9 cellular contexts compared by ENCODE assay signal in the genomic region with DNA sequence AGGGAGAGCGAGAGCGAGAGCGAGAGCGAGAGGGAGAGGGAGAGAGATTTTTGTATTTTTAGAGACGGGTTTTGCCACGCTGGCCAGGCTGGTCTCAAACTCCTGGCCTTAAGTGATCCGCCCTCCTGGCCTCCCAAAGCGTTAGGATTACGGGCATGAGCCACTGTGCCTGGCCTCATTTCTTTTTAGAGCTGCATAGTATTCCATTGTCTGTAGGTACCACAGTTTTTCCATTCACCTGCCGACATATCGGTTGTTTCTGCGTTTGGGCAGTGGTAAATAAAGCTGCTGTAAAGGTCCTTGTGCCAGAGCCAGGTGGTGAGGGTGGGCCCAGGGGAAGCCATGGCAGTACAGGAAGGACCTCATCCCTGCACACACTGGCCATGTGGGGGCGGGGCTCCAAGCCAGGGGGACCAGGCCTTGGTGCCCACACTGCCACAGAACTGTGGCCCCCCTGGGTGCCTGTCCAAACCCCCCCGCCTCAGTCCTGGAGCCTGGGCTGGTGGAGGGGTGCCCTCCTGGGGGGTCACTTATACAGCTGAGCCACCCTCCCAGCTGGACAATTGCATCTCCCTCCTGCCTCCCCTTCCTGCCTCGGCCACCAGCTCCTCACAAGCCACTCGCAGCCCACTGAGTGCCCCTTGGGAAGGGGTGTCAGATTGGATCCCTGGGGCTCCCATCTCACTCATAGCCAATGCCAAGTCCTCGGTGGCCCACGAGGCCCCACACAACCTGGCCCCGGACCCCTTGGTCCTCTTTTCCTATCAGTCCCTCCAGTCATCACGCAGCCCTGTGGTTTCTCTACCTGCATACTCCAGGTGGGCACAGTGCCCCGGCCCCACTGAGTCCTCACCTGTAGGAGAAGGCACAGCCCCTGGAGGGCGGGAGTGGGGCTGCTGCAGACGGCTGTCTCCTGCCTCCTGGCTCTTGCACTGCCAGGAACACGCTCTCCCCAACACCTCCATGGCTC. TPM values are rescaled to one million over a fixed set of nuclear protein-coding genes. Genes with fewer than 3 reads are reported as not detected.
A peak's percentile ranks its signal among the peaks of the same experiment; 100 is the strongest.
DNase-seq lines count a peak whose midpoint lies in the region; TF ChIP-seq lines count a peak whose summit lies in the region.
"Had no signal": no experiment of that assay in that cellular context is flagged by ENCODE, and none has a peak within 500 bp of the region (broad histone marks: within the 10 kb centered on the region; RNA-seq: fewer than 3 reads in every experiment).

No MANE protein-coding gene starts in this region.

- CTCF ChIA-PET in activated CD4-positive, alpha-beta T cell treated with anti-CD3 and anti-CD28 coated beads, Interleukin-2, amount 10 ng/mL, durations not matched to agents 7 days and 5 days (lab: Charles Lee) = interaction anchor here (0.6 to 1.7 kb wide), 4 partner anchors 11 to 218 kb away, joined by 3 to 4 read pairs (median 3); no protein-coding TSS in a partner anchor

- no peaks in the 10 kb centered on the region for H3K27me3 Mint-ChIP-seq in activated CD4-positive, alpha-beta T cell treated with anti-CD3 and anti-CD28 coated beads, Interleukin-2, amount 10 ng/mL, durations not matched to agents 7 days and 5 days
- H3K27me3 Mint-ChIP-seq in endothelial cell (ENCODE audit: unreplicated experiment) = peaks cover 7% of the 10 kb centered on the region

- TF ChIP-seq EP300 in ovary (IDR thresholded peaks at IDR 0.05) = no peak

- no peak for DNase-seq in activated CD4-positive, alpha-beta T cell treated with anti-CD3 and anti-CD28 coated beads, Interleukin-2, amount 10 ng/mL, durations not matched to agents 7 days and 5 days
- DNase-seq in activated CD4-positive, alpha-beta T cell treated with anti-CD3 and anti-CD28 coated beads, Interleukin-2, amount 50 U/mL, for 48 hours = no peak
- no peak for DNase-seq in NT2/D1 (ENCODE audit: low read depth, low spot score)
- no peak for DNase-seq in endothelial cell (ENCODE audit: low spot score)
- peak in 4 of 5 donors; percentile 41 to 66 (median 54) for DNase-seq in ovary
- no peak for DNase-seq in AML-193 (lab: John Stamatoyannopoulos, UW)
- no peak for DNase-seq in Ammon's horn (ENCODE audit: low spot score)
- DNase-seq in DMS153 (lab: John Stamatoyannopoulos, UW) = no peak

- H3K9ac ChIP-seq in NT2/D1 (ENCODE audit: insufficient read length, low read depth) = peak overlapping the region; percentile 95

- no peak overlapping the region for H3K4me3 ChIP-seq in NT2/D1 (ENCODE audit: insufficient read length, low read depth)
- H3K4me3 ChIP-seq in ovary = no peak overlapping the region

- peaks cover 14% of the 10 kb centered on the region for H3K36me3 Mint-ChIP-seq in activated CD4-positive, alpha-beta T cell treated with anti-CD3 and anti-CD28 coated beads, Interleukin-2, amount 10 ng/mL, durations not matched to agents 7 days and 5 days (ENCODE audit: low read depth)
- H3K36me3 Mint-ChIP-seq in endothelial cell (ENCODE audit: low read depth, unreplicated experiment) = peaks cover 9% of the 10 kb centered on the region

- H3K4me1 ChIP-seq in NT2/D1 (ENCODE audit: insufficient read depth, insufficient read length) = peaks cover 8% of the 10 kb centered on the region
- H3K4me1 ChIP-seq in ovary (ENCODE audit: insufficient read depth) = peaks cover 7% of the 10 kb centered on the region

- H3K9me3 Mint-ChIP-seq in activated CD4-positive, alpha-beta T cell treated with anti-CD3 and anti-CD28 coated beads, Interleukin-2, amount 10 ng/mL, durations not matched to agents 7 days and 5 days = no peaks in the 10 kb centered on the region
- H3K9me3 Mint-ChIP-seq in endothelial cell (ENCODE audit: unreplicated experiment) = no peaks in the 10 kb centered on the region

- no peak for TF ChIP-seq CTCF in endothelial cell (IDR thresholded peaks at IDR 0.05; ENCODE audit: unreplicated experiment)
- TF ChIP-seq CTCF in ovary (IDR thresholded peaks at IDR 0.05) = no peak

- peak overlapping the region; percentile 95 for H3K27ac Mint-ChIP-seq in activated CD4-positive, alpha-beta T cell treated with anti-CD3 and anti-CD28 coated beads, Interleukin-2, amount 10 ng/mL, durations not matched to agents 7 days and 5 days
- H3K27ac Mint-ChIP-seq in endothelial cell (ENCODE audit: unreplicated experiment) = no peak overlapping the region

- WGBS in ovary, 3 donors = 86 to 93% (median 93%) methylated on average over 24 of the region's 24 CpGs

- peak overlapping the region; percentile 78 for H3K4me3 Mint-ChIP-seq in activated CD4-positive, alpha-beta T cell treated with anti-CD3 and anti-CD28 coated beads, Interleukin-2, amount 10 ng/mL, durations not matched to agents 7 days and 5 days
- H3K4me3 Mint-ChIP-seq in endothelial cell (ENCODE audit: unreplicated experiment) = peak overlapping the region; percentile 92

- intact Hi-C loops in ovary (cut with DNase I) = loop anchor here in 1 of 4 donors (2.0 kb wide), 2 partner anchors 21 to 31 kb away; a partner anchor contains a TSS

- H3K36me3 ChIP-seq in NT2/D1 (ENCODE audit: insufficient read depth, insufficient read length, low read length) (peaks cover 32% of the 10 kb centered on the region), ovary (no peaks in the 10 kb centered on the region)

- no peak overlapping the region for H3K27ac ChIP-seq in ovary

- peaks cover 11% of the 10 kb centered on the region; the same call in 1 of the 2 replicates for H3K9me3 ChIP-seq in NT2/D1 (ENCODE audit: insufficient read depth, low read length)
- H3K9me3 ChIP-seq in ovary = no peaks in the 10 kb centered on the region
- H3K9me3 ChIP-seq: gastroesophageal sphincter had no signal

- H3K27me3 ChIP-seq in NT2/D1 (ENCODE audit: insufficient read depth, insufficient read length) (no peaks in the 10 kb centered on the region), ovary (no peaks in the 10 kb centered on the region)
- H3K27me3 ChIP-seq: gastroesophageal sphincter had no signal

- POLR2A ChIA-PET in activated CD4-positive, alpha-beta T cell treated with anti-CD3 and anti-CD28 coated beads, Interleukin-2, amount 10 ng/mL, durations not matched to agents 7 days and 5 days (lab: Charles Lee) = no interaction called here

- H3K4me1 Mint-ChIP-seq in activated CD4-positive, alpha-beta T cell treated with anti-CD3 and anti-CD28 coated beads, Interleukin-2, amount 10 ng/mL, durations not matched to agents 7 days and 5 days = peaks cover 33% of the 10 kb centered on the region
- peaks cover 5% of the 10 kb centered on the region for H3K4me1 Mint-ChIP-seq in endothelial cell (ENCODE audit: unreplicated experiment)

- TF ChIP-seq POLR2A in ovary (IDR thresholded peaks at IDR 0.05) = no peak

RNA-seq across cellular contexts. Expression of a gene that starts 1.7 kb away (rescaled TPM):
- 10 to 100 TPM; 34.4 to 45.7 TPM for total RNA-seq in activated CD4-positive, alpha-beta T cell treated with anti-CD3 and anti-CD28 coated beads, Interleukin-2, amount 10 ng/mL, durations not matched to agents 7 days and 5 days
- total RNA-seq in endothelial cell (ENCODE audit: unreplicated experiment) = 25.8 TPM
- total RNA-seq in ovary = 10 to 100 TPM; 11.4 to 34.7 (median 19.3) TPM
- 10 to 100 TPM in 1 of 2 donors, 1 to 10 TPM in 1; 3.5 to 10.6 TPM for polyA plus RNA-seq in ovary

RNA-seq across cellular contexts. Expression of a gene that starts 22.3 kb away (rescaled TPM):
- total RNA-seq in activated CD4-positive, alpha-beta T cell treated with anti-CD3 and anti-CD28 coated beads, Interleukin-2, amount 10 ng/mL, durations not matched to agents 7 days and 5 days = 10 to 100 TPM; 53.9 to 57.0 TPM
- total RNA-seq in endothelial cell (ENCODE audit: unreplicated experiment) (66.2 TPM), ovary (10 to 100 TPM; 20.3 to 60.7 (median 50.4) TPM)
- polyA plus RNA-seq in ovary = 10 to 100 TPM; 19.6 to 33.4 TPM

RNA-seq across cellular contexts. Expression of a gene that starts 33.0 kb away (rescaled TPM):
- 10 to 100 TPM; 28.1 to 36.1 TPM for total RNA-seq in activated CD4-positive, alpha-beta T cell treated with anti-CD3 and anti-CD28 coated beads, Interleukin-2, amount 10 ng/mL, durations not matched to agents 7 days and 5 days
- total RNA-seq in endothelial cell (ENCODE audit: unreplicated experiment) (53.7 TPM), ovary (10 to 100 TPM; 15.9 to 70.1 (median 50.7) TPM)
- polyA plus RNA-seq in ovary = 10 to 100 TPM in 1 of 2 donors, 1 to 10 TPM in 1; 4.5 to 44.7 TPM

Comparison
In these comparisons a context has a peak if more than half of its experiments do, and no peak if none do; other contexts are left out.
1. DNase-seq: peak in ovary (4 of 5); none in activated CD4-positive, alpha-beta T cell treated with anti-CD3 and anti-CD28 coated beads, Interleukin-2, amount 10 ng/mL, durations not matched to agents 7 days and 5 days (single experiment), activated CD4-positive, alpha-beta T cell treated with anti-CD3 and anti-CD28 coated beads, Interleukin-2, amount 50 U/mL, for 48 hours (0 of 2), NT2/D1 (single experiment), endothelial cell (single experiment), AML-193 (0 of 2), Ammon's horn (single experiment) and DMS153 (single experiment).